ENCODE assay signal across 16 cellular contexts in genomic region chr3:190258634-190259033, GRCh38.
A peak's percentile ranks its signal among the peaks of the same experiment; 100 is the strongest.
DNase-seq lines count a peak whose midpoint lies in the region; ATAC-seq lines count a peak whose summit lies in the region.
"Had no signal": no experiment of that assay in that cellular context is flagged by ENCODE, and none has a peak within 500 bp of the region (broad histone marks: within the 10 kb centered on the region; RNA-seq: fewer than 3 reads in every experiment).

No MANE protein-coding gene starts in this region.

- peak; percentile 3 for DNase-seq in NCI-H510A (lab: John Stamatoyannopoulos, UW)
- no peak for DNase-seq in NCI-H510A treated with DMSO at 0.1 percent for 48 hours (lab: John Stamatoyannopoulos, UW)
- DNase-seq in adipocyte (ENCODE audit: low read depth): peak; percentile 17
- DNase-seq in iPS-NIHi7 (ENCODE audit: extremely low spot score): peak; percentile 19
- peak; percentile 92 for DNase-seq in renal cortical epithelial cell (ENCODE audit: low read depth)
- no peak for DNase-seq in DMS 273 (lab: John Stamatoyannopoulos, UW; ENCODE audit: unreplicated experiment)
- no peak for DNase-seq in CD1c-positive myeloid dendritic cell (ENCODE audit: extremely low spot score)
- DNase-seq: activated CD4-positive, alpha-beta memory T cell treated with anti-CD3 and anti-CD28 coated beads, Interleukin-2, amount 10 ng/mL, durations not matched to agents 7 days and 5 days; activated gamma-delta T cell treated with Interleukin-2 at 50 U/mL for 16 hours; effector memory CD8-positive, alpha-beta T cell; GM23248; NCI-H526 treated with DMSO at 0.1 percent for 48 hours; small intestine had no signal

- no peak overlapping the region for H3K4me3 ChIP-seq in adipocyte (ENCODE audit: low read length)
- H3K4me3 ChIP-seq: GM23248, K562 had no signal

- no peaks in the 10 kb centered on the region for H3K27me3 ChIP-seq in adipocyte (replicated peaks; ENCODE audit: control insufficient read depth, insufficient read depth, low read length)

- no peaks in the 10 kb centered on the region for H3K36me3 ChIP-seq in adipocyte (ENCODE audit: control insufficient read depth, insufficient read depth, low read length, severe bottlenecking)

- H3K4me1 ChIP-seq in adipocyte (ENCODE audit: control insufficient read depth, insufficient read depth, low read length): peaks cover 11% of the 10 kb centered on the region

- no peak overlapping the region for H3K9ac ChIP-seq in adipocyte (ENCODE audit: low read length)
- H3K9ac ChIP-seq: GM23248 had no signal

- ATAC-seq in GM18870 (IDR thresholded peaks at IDR 0.05; ENCODE audit: unreplicated experiment): no peak
- ATAC-seq: effector memory CD8-positive, alpha-beta T cell; K562; natural killer cell treated with Interleukin-12 subunit alpha and Interleukin-12 subunit beta and Interleukin-15 and Interleukin-18, amount 100 ng/mL, for 72 hours had no signal

- H3K9me3 ChIP-seq in adipocyte (ENCODE audit: control insufficient read depth, low read length): no peaks in the 10 kb centered on the region

Comparison
In these comparisons a context has a peak if more than half of its experiments do, and no peak if none do; other contexts are left out.
1. DNase-seq: peak in NCI-H510A (single experiment), adipocyte (single experiment), iPS-NIHi7 (single experiment) and renal cortical epithelial cell (single experiment); none in NCI-H510A treated with DMSO at 0.1 percent for 48 hours (single experiment), DMS 273 (single experiment) and CD1c-positive myeloid dendritic cell (single experiment).